ENCODE assay signal across 1 cellular context in the genomic region with DNA sequence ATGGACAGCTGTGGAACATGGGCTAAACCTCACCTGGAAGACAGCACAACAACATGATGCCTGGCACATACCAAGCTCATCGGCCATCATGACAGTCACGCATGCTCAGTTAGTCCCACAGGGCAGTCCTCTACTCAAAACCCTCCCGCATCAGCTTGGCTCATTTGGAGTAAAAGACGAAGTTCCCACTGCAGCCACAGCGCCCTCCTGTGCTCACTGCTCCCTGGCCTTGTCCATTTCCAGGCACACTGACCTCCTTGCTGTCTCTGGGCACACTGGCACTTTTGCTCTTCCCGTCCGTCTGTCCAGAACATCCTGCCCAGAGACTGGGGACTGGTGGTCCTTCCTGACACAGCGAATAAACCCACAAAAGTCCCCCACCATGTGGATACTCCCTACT.
TF ChIP-seq lines count a peak whose summit lies in the region.

No MANE protein-coding gene starts in this region.

TF ChIP-seq in H1, 55 proteins besides CTCF, POLR2A, EP300 and RAD21:
- TF ChIP-seq, protein P1, sequence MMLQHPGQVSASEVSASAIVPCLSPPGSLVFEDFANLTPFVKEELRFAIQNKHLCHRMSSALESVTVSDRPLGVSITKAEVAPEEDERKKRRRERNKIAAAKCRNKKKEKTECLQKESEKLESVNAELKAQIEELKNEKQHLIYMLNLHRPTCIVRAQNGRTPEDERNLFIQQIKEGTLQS (IDR thresholded peaks at IDR 0.05; ENCODE audit: insufficient read depth, low read depth, low read length) = no peak
- TF ChIP-seq SIX5 (IDR thresholded peaks at IDR 0.05; ENCODE audit: low read depth, low read length) (no peak), YY1 (IDR thresholded peaks at IDR 0.05; ENCODE audit: low read depth, low read length) (no peak), CREB1 (IDR thresholded peaks at IDR 0.05) (no peak), EZH2 (IDR thresholded peaks at IDR 0.05; ENCODE audit: low read depth, low read length, severe bottlenecking) (no peak), SAP30 (IDR thresholded peaks at IDR 0.05; ENCODE audit: insufficient read depth, insufficient replicate concordance, low read length) (no peak), POU5F1 (IDR thresholded peaks at IDR 0.05; ENCODE audit: low read depth, low read length) (no peak), BCL11A (IDR thresholded peaks at IDR 0.05; ENCODE audit: low read depth in 2 of 2, low read length in 2 of 2) (no peak), SP1 (IDR thresholded peaks at IDR 0.05; ENCODE audit: low read depth, low read length) (no peak), TBP (IDR thresholded peaks at IDR 0.05; ENCODE audit: low read depth, low read length) (no peak), PHF8 (conservative IDR thresholded peaks at IDR 0.05; ENCODE audit: low read depth, low read length) (no peak), CEBPB (IDR thresholded peaks at IDR 0.05; ENCODE audit: low read depth, low read length) (no peak), RBBP5 (IDR thresholded peaks at IDR 0.05; ENCODE audit: borderline replicate concordance, low read depth, low read length) (no peak), NRF1 (IDR thresholded peaks at IDR 0.05; ENCODE audit: low read depth, low read length) (no peak), TEAD4 (IDR thresholded peaks at IDR 0.05; ENCODE audit: low read depth, low read length) (no peak), NANOG (IDR thresholded peaks at IDR 0.05; ENCODE audit: insufficient read depth, low read depth, low read length, poor library complexity, severe bottlenecking) (no peak)
- TF ChIP-seq, protein P2, sequence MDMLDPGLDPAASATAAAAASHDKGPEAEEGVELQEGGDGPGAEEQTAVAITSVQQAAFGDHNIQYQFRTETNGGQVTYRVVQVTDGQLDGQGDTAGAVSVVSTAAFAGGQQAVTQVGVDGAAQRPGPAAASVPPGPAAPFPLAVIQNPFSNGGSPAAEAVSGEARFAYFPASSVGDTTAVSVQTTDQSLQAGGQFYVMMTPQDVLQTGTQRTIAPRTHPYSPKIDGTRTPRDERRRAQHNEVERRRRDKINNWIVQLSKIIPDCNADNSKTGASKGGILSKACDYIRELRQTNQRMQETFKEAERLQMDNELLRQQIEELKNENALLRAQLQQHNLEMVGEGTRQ (IDR thresholded peaks at IDR 0.05; ENCODE audit: low read length) = no peak
- TF ChIP-seq, protein P3, sequence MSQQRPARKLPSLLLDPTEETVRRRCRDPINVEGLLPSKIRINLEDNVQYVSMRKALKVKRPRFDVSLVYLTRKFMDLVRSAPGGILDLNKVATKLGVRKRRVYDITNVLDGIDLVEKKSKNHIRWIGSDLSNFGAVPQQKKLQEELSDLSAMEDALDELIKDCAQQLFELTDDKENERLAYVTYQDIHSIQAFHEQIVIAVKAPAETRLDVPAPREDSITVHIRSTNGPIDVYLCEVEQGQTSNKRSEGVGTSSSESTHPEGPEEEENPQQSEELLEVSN (IDR thresholded peaks at IDR 0.05) = no peak
